ENCODE assay signal across 1 cellular context in the genomic region with DNA sequence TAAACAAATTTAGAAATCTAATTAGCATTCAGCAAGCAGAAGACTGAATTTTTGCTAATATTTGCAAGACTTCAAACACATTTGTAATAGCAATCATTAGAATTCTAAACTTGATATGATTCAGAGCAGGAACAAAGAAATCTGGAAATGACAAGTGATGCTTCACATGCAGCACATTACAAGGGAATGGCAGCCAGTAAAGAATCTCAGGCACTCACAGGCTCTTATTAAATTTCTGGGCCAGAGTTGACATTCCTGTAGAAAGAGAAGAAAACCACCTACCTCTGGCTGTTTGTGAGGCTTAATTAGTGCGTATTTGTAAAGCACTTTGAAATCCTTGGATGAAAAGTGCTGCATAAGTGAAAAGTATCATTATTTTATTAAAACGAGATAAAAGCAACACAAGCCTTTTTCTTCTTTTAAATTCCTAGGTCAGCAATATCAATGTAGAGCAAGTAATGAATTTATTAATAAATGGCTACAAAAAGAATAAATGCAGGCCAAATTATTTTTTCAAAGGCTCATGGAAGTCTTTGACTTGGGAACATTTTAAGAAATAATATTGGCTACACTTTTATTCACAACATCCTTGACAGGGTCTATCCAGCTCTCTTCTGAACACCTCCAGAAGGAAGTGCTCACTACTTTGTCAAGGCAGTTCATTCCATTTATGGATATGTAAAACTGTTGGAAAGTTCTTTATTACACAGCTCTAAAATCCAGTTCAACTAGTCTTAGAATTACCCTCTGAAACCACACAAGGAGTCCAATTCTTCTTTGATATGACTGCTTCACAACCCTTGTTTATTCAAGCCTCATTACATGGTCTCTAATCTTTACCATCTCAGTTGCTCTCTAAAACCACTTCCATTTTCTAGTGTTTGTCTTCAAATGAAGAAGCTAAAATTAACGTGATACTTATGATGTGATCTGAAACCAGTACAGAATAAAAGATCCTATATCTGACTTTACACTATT.
TF ChIP-seq lines count a peak whose summit lies in the region.

No MANE protein-coding gene starts in this region.

TF ChIP-seq in GM23338, 12 proteins besides CTCF, POLR2A, EP300 and RAD21 (continued from another document):
- TF ChIP-seq, protein P1, sequence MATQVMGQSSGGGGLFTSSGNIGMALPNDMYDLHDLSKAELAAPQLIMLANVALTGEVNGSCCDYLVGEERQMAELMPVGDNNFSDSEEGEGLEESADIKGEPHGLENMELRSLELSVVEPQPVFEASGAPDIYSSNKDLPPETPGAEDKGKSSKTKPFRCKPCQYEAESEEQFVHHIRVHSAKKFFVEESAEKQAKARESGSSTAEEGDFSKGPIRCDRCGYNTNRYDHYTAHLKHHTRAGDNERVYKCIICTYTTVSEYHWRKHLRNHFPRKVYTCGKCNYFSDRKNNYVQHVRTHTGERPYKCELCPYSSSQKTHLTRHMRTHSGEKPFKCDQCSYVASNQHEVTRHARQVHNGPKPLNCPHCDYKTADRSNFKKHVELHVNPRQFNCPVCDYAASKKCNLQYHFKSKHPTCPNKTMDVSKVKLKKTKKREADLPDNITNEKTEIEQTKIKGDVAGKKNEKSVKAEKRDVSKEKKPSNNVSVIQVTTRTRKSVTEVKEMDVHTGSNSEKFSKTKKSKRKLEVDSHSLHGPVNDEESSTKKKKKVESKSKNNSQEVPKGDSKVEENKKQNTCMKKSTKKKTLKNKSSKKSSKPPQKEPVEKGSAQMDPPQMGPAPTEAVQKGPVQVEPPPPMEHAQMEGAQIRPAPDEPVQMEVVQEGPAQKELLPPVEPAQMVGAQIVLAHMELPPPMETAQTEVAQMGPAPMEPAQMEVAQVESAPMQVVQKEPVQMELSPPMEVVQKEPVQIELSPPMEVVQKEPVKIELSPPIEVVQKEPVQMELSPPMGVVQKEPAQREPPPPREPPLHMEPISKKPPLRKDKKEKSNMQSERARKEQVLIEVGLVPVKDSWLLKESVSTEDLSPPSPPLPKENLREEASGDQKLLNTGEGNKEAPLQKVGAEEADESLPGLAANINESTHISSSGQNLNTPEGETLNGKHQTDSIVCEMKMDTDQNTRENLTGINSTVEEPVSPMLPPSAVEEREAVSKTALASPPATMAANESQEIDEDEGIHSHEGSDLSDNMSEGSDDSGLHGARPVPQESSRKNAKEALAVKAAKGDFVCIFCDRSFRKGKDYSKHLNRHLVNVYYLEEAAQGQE (IDR thresholded peaks at IDR 0.05; ENCODE audit: unreplicated experiment): no peak
- TF ChIP-seq EZH2 (IDR thresholded peaks at IDR 0.05; ENCODE audit: low read depth, unreplicated experiment) (no peak), NANOG (IDR thresholded peaks at IDR 0.05; ENCODE audit: borderline replicate concordance) (no peak), JUNB (IDR thresholded peaks at IDR 0.05; ENCODE audit: unreplicated experiment) (no peak), EZH2phosphoT487 (IDR thresholded peaks at IDR 0.05; ENCODE audit: unreplicated experiment) (no peak)
- TF ChIP-seq, protein P2, sequence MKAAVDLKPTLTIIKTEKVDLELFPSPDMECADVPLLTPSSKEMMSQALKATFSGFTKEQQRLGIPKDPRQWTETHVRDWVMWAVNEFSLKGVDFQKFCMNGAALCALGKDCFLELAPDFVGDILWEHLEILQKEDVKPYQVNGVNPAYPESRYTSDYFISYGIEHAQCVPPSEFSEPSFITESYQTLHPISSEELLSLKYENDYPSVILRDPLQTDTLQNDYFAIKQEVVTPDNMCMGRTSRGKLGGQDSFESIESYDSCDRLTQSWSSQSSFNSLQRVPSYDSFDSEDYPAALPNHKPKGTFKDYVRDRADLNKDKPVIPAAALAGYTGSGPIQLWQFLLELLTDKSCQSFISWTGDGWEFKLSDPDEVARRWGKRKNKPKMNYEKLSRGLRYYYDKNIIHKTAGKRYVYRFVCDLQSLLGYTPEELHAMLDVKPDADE (IDR thresholded peaks at IDR 0.05): no peak
